In the genomic region with DNA sequence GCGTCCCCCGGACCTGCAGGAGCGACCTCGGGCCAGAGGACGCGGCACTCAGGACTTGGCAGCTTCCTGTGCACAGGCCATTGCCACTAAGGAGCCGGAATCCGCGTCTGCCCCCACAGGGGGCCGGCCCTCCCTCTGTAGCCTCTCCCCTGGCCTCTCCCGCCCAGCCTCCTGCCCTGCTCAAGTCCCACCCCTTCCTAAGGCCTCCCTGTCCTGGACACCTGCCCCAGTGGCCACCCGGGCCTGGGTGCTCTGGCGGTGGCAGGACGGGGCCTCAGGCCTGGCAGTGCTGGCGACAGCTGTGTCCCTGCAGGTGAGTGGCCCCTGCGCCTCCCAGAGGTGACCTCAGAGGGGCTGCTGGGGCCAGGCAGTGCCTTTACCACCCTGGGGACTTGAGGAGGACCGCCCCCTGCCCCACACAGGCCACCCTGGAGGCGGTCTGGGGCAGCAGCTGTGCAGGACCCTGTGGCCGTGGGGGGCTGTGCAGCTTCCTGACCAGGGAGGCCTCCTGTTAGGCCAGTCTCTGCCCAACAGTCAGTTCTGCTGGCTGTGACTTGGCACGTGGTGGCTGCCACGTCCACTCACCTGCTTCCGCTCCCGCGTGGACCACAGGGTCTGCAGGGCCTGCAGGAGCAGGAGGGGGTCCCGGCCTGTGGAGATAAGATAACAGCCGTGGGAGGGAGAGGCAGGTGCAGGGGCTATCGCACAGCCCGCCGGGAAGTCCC, we compare ENCODE assay signal across 1 cellular context.
A peak's percentile ranks its signal among the peaks of the same experiment; 100 is the strongest.
TF ChIP-seq lines count a peak whose summit lies in the region.

No MANE protein-coding gene starts in this region.

TF ChIP-seq in K562, 482 proteins besides CTCF, POLR2A, EP300 and RAD21 (continued from another document):
- TF ChIP-seq, protein P1, sequence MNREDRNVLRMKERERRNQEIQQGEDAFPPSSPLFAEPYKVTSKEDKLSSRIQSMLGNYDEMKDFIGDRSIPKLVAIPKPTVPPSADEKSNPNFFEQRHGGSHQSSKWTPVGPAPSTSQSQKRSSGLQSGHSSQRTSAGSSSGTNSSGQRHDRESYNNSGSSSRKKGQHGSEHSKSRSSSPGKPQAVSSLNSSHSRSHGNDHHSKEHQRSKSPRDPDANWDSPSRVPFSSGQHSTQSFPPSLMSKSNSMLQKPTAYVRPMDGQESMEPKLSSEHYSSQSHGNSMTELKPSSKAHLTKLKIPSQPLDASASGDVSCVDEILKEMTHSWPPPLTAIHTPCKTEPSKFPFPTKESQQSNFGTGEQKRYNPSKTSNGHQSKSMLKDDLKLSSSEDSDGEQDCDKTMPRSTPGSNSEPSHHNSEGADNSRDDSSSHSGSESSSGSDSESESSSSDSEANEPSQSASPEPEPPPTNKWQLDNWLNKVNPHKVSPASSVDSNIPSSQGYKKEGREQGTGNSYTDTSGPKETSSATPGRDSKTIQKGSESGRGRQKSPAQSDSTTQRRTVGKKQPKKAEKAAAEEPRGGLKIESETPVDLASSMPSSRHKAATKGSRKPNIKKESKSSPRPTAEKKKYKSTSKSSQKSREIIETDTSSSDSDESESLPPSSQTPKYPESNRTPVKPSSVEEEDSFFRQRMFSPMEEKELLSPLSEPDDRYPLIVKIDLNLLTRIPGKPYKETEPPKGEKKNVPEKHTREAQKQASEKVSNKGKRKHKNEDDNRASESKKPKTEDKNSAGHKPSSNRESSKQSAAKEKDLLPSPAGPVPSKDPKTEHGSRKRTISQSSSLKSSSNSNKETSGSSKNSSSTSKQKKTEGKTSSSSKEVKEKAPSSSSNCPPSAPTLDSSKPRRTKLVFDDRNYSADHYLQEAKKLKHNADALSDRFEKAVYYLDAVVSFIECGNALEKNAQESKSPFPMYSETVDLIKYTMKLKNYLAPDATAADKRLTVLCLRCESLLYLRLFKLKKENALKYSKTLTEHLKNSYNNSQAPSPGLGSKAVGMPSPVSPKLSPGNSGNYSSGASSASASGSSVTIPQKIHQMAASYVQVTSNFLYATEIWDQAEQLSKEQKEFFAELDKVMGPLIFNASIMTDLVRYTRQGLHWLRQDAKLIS (CRISPR knock-in tag; IDR thresholded peaks at IDR 0.05) = no peak
- TF ChIP-seq, protein P2, sequence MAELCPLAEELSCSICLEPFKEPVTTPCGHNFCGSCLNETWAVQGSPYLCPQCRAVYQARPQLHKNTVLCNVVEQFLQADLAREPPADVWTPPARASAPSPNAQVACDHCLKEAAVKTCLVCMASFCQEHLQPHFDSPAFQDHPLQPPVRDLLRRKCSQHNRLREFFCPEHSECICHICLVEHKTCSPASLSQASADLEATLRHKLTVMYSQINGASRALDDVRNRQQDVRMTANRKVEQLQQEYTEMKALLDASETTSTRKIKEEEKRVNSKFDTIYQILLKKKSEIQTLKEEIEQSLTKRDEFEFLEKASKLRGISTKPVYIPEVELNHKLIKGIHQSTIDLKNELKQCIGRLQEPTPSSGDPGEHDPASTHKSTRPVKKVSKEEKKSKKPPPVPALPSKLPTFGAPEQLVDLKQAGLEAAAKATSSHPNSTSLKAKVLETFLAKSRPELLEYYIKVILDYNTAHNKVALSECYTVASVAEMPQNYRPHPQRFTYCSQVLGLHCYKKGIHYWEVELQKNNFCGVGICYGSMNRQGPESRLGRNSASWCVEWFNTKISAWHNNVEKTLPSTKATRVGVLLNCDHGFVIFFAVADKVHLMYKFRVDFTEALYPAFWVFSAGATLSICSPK (IDR thresholded peaks at IDR 0.05; ENCODE audit: borderline replicate concordance) = no peak
- TF ChIP-seq MAFF (IDR thresholded peaks at IDR 0.05; ENCODE audit: low read length) (no peak), RUNX1 (IDR thresholded peaks at IDR 0.05; ENCODE audit: low read depth) (no peak), DIDO1 (tag; IDR thresholded peaks at IDR 0.05; ENCODE audit: low read depth) (no peak), RBBP5 (IDR thresholded peaks at IDR 0.05; ENCODE audit: borderline replicate concordance, insufficient read depth, low read length, poor library complexity, severe bottlenecking) (no peak), ZKSCAN3 (CRISPR knock-in tag; IDR thresholded peaks at IDR 0.05) (no peak), C11orf30 (IDR thresholded peaks at IDR 0.05; ENCODE audit: low read depth) (no peak), ZEB2 (IDR thresholded peaks at IDR 0.05) (0 out of 2 replicates have a peak, but pooled peaks have one; percentile 51), ZNF174 (CRISPR knock-in tag; IDR thresholded peaks at IDR 0.05) (no peak), TCF7L2 (IDR thresholded peaks at IDR 0.05; ENCODE audit: low read depth, low read length) (no peak), ZNF589 (CRISPR knock-in tag; IDR thresholded peaks at IDR 0.05; ENCODE audit: low read depth) (no peak), CBFA2T3 (IDR thresholded peaks at IDR 0.05) (peak; percentile 90), TAL1 (IDR thresholded peaks at IDR 0.05) (peak; percentile 77), FOXA3 (CRISPR knock-in tag; conservative IDR thresholded peaks at IDR 0.05 in 1 of 2, IDR thresholded peaks at IDR 0.05 in 1 of 2) (no peak)
- TF ChIP-seq, protein P3, sequence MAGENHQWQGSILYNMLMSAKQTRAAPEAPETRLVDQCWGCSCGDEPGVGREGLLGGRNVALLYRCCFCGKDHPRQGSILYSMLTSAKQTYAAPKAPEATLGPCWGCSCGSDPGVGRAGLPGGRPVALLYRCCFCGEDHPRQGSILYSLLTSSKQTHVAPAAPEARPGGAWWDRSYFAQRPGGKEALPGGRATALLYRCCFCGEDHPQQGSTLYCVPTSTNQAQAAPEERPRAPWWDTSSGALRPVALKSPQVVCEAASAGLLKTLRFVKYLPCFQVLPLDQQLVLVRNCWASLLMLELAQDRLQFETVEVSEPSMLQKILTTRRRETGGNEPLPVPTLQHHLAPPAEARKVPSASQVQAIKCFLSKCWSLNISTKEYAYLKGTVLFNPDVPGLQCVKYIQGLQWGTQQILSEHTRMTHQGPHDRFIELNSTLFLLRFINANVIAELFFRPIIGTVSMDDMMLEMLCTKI (IDR thresholded peaks at IDR 0.05; ENCODE audit: partially characterized antibody) = no peak
- TF ChIP-seq, protein P4, sequence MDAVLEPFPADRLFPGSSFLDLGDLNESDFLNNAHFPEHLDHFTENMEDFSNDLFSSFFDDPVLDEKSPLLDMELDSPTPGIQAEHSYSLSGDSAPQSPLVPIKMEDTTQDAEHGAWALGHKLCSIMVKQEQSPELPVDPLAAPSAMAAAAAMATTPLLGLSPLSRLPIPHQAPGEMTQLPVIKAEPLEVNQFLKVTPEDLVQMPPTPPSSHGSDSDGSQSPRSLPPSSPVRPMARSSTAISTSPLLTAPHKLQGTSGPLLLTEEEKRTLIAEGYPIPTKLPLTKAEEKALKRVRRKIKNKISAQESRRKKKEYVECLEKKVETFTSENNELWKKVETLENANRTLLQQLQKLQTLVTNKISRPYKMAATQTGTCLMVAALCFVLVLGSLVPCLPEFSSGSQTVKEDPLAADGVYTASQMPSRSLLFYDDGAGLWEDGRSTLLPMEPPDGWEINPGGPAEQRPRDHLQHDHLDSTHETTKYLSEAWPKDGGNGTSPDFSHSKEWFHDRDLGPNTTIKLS (IDR thresholded peaks at IDR 0.05; ENCODE audit: borderline replicate concordance, low read depth) = peak; percentile 58; the same call in 1 of the 2 replicates
- TF ChIP-seq, protein P5, sequence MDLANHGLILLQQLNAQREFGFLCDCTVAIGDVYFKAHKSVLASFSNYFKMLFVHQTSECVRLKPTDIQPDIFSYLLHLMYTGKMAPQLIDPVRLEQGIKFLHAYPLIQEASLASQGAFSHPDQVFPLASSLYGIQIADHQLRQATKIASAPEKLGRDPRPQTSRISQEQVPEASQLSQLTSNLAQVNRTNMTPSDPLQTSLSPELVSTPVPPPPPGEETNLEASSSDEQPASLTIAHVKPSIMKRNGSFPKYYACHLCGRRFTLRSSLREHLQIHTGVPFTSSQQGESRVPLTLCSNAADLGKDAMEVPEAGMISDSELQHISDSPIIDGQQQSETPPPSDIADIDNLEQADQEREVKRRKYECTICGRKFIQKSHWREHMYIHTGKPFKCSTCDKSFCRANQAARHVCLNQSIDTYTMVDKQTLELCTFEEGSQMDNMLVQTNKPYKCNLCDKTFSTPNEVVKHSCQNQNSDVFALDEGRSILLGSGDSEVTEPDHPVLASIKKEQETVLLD (IDR thresholded peaks at IDR 0.05) = no peak
- TF ChIP-seq, protein P6, sequence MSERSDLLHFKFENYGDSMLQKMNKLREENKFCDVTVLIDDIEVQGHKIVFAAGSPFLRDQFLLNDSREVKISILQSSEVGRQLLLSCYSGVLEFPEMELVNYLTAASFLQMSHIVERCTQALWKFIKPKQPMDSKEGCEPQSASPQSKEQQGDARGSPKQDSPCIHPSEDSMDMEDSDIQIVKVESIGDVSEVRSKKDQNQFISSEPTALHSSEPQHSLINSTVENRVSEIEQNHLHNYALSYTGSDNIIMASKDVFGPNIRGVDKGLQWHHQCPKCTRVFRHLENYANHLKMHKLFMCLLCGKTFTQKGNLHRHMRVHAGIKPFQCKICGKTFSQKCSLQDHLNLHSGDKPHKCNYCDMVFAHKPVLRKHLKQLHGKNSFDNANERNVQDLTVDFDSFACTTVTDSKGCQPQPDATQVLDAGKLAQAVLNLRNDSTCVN (CRISPR knock-in tag; IDR thresholded peaks at IDR 0.05) = no peak
- TF ChIP-seq, protein P7, sequence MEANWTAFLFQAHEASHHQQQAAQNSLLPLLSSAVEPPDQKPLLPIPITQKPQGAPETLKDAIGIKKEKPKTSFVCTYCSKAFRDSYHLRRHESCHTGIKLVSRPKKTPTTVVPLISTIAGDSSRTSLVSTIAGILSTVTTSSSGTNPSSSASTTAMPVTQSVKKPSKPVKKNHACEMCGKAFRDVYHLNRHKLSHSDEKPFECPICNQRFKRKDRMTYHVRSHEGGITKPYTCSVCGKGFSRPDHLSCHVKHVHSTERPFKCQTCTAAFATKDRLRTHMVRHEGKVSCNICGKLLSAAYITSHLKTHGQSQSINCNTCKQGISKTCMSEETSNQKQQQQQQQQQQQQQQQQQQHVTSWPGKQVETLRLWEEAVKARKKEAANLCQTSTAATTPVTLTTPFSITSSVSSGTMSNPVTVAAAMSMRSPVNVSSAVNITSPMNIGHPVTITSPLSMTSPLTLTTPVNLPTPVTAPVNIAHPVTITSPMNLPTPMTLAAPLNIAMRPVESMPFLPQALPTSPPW (CRISPR knock-in tag; IDR thresholded peaks at IDR 0.05) = peak; percentile 42; the same call in 1 of the 2 replicates
- TF ChIP-seq, protein P8, sequence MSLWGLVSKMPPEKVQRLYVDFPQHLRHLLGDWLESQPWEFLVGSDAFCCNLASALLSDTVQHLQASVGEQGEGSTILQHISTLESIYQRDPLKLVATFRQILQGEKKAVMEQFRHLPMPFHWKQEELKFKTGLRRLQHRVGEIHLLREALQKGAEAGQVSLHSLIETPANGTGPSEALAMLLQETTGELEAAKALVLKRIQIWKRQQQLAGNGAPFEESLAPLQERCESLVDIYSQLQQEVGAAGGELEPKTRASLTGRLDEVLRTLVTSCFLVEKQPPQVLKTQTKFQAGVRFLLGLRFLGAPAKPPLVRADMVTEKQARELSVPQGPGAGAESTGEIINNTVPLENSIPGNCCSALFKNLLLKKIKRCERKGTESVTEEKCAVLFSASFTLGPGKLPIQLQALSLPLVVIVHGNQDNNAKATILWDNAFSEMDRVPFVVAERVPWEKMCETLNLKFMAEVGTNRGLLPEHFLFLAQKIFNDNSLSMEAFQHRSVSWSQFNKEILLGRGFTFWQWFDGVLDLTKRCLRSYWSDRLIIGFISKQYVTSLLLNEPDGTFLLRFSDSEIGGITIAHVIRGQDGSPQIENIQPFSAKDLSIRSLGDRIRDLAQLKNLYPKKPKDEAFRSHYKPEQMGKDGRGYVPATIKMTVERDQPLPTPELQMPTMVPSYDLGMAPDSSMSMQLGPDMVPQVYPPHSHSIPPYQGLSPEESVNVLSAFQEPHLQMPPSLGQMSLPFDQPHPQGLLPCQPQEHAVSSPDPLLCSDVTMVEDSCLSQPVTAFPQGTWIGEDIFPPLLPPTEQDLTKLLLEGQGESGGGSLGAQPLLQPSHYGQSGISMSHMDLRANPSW (CRISPR knock-in tag; IDR thresholded peaks at IDR 0.05) = no peak
TF ChIP-seq in K562: peak in this region for 40.
